ENCODE assay signal across 8 cellular contexts in the genomic region with DNA sequence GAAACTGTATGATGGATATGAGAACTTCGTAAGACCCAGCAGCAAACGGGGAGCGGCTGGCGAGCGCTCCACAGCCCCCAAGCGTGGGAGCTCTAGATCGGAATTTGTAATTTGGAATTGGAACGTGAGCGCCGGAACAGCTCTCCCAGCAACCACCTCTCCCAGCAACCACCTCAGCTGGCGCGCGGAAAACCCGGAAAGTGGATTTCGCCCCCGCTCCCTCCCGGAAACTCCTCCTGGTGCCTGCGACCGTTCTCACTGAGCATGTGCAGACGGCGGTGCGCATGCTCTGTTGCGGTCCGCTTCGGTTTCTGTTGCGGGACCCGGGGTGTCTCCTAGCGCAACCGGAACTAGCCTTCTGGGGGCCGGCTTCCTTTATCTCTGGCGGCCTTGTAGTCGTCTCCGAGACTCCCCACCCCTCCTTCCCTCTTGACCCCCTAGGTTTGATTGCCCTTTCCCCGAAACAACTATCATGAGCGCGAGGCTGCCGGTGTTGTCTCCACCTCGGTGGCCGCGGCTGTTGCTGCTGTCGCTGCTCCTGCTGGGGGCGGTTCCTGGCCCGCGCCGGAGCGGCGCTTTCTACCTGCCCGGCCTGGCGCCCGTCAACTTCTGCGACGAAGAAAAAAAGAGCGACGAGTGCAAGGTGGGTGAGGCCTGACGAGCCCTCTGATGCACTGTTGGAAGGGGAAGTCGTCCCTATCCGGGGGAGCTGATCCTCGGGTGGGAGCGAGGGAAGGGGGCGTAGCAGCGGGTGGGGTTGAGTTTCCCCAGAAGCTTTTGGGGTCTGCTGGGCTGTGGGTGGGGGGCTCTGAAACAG. TPM values are rescaled to one million over a fixed set of nuclear protein-coding genes. Genes with fewer than 3 reads are reported as not detected.
DNase-seq lines count a peak whose midpoint lies in the region; TF ChIP-seq lines count a peak whose summit lies in the region.

A gene with protein sequence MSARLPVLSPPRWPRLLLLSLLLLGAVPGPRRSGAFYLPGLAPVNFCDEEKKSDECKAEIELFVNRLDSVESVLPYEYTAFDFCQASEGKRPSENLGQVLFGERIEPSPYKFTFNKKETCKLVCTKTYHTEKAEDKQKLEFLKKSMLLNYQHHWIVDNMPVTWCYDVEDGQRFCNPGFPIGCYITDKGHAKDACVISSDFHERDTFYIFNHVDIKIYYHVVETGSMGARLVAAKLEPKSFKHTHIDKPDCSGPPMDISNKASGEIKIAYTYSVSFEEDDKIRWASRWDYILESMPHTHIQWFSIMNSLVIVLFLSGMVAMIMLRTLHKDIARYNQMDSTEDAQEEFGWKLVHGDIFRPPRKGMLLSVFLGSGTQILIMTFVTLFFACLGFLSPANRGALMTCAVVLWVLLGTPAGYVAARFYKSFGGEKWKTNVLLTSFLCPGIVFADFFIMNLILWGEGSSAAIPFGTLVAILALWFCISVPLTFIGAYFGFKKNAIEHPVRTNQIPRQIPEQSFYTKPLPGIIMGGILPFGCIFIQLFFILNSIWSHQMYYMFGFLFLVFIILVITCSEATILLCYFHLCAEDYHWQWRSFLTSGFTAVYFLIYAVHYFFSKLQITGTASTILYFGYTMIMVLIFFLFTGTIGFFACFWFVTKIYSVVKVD (plus strand): TSS at position 338 of the 817 bp plus-strand sequence. CDS start 135 bp downstream, at position 473.

- peak within 1 kb of the TSS; percentile 96 for H2AFZ ChIP-seq in SK-N-SH (ENCODE audit: low read depth)

- H3K36me3 Mint-ChIP-seq in HFFc6 (ENCODE audit: low read depth): peaks cover 18% of the 10 kb centered on the region

- peaks cover 52% of the 10 kb centered on the region for H3K79me2 ChIP-seq in SK-N-SH (ENCODE audit: insufficient read depth)

- CTCF ChIA-PET in SK-N-SH (lab: Yijun Ruan, JAX): interaction anchor here (0.9 to 2.3 kb wide), 7 partner anchors 14 to 325 kb away, joined by 3 to 5 read pairs (median 3); no protein-coding TSS in a partner anchor

- H3K36me3 ChIP-seq in SK-N-SH (replicated peaks in 1 of 2; ENCODE audit: control insufficient read depth in 1 of 2, insufficient read depth in 2 of 2, low read length in 1 of 2) (no peaks in the 10 kb centered on the region), suprapubic skin (no peaks in the 10 kb centered on the region)

- TF ChIP-seq EP300 in SK-N-SH (IDR thresholded peaks at IDR 0.05; ENCODE audit: borderline replicate concordance in 1 of 2, low read depth in 1 of 2, low read length in 1 of 2) (0 out of 4 replicates have a peak, but pooled peaks have one; percentile 7 to 23), suprapubic skin (IDR thresholded peaks at IDR 0.05) (no peak)

- peaks cover 15% of the 10 kb centered on the region for H3F3A ChIP-seq in SK-N-SH (replicated peaks; ENCODE audit: insufficient read depth)

- H3K4me3 Mint-ChIP-seq in HFFc6: peak within 1 kb of the TSS; percentile 96

- H3K4me1 ChIP-seq in SK-N-SH (ENCODE audit: control insufficient read depth in 1 of 2, insufficient read depth in 2 of 2, low read depth in 1 of 2, low read length in 1 of 2): peaks cover 5 to 26% of the 10 kb centered on the region in 2 experiments; a peak in 3 of 4 replicates
- peaks cover 61% of the 10 kb centered on the region for H3K4me1 ChIP-seq in suprapubic skin

- peaks cover 78% of the 10 kb centered on the region for H3K4me1 Mint-ChIP-seq in HFFc6 (ENCODE audit: low read depth)

- peak; percentile 81 for DNase-seq in GM04503 (ENCODE audit: low read depth)
- DNase-seq in HFFc6: peak; percentile 98
- peak; percentile 86 for DNase-seq in NCI-H1048 (lab: John Stamatoyannopoulos, UW)
- peak; percentile 95 for DNase-seq in SK-N-SH
- peak; percentile 95 for DNase-seq in activated naive CD4-positive, alpha-beta T cell treated with anti-CD3 and anti-CD28 coated beads, Interleukin-2, amount 50 U/mL, for 16 hours
- DNase-seq in germinal center (ENCODE audit: low spot score): peak; percentile 93
- peak; percentile 40 to 96 (median 92) for DNase-seq in nucleus accumbens (lab: John Stamatoyannopoulos, UW)
- peak; percentile 98 for DNase-seq in suprapubic skin (ENCODE audit: low spot score in 2 of 2)

- H3K27ac ChIP-seq in SK-N-SH (ENCODE audit: low read depth in 2 of 2, low read length in 1 of 2) (peak within 1 kb of the TSS; percentile 84 to 85), suprapubic skin (peak within 1 kb of the TSS; percentile 87)

- WGBS in SK-N-SH (ENCODE audit: low lambda C conversion rate): under 1% methylated on average over 37 of the region's 61 CpGs
- WGBS in suprapubic skin: 1% methylated on average over 38 of the region's 61 CpGs

- H3K4me2 ChIP-seq in SK-N-SH: peak within 1 kb of the TSS; percentile 96

- TF ChIP-seq RAD21 in SK-N-SH (IDR thresholded peaks at IDR 0.05; ENCODE audit: low read length): no peak

- TF ChIP-seq CTCF in HFFc6 (IDR thresholded peaks at IDR 0.05) (no peak), SK-N-SH (IDR thresholded peaks at IDR 0.05) (no peak), suprapubic skin (IDR thresholded peaks at IDR 0.05) (no peak)

- no peaks in the 10 kb centered on the region for H3K9me3 ChIP-seq in SK-N-SH
- H3K9me3 ChIP-seq in suprapubic skin: no peaks in the 10 kb centered on the region

- peaks cover 7% of the 10 kb centered on the region for H3K27me3 Mint-ChIP-seq in HFFc6 (ENCODE audit: insufficient read depth)

- peak within 1 kb of the TSS; percentile 91 for H3K9ac ChIP-seq in SK-N-SH

- peaks cover 3% of the 10 kb centered on the region; the same call in 1 of the 2 replicates for H3K9me3 Mint-ChIP-seq in HFFc6

- no peaks in the 10 kb centered on the region for H3K27me3 ChIP-seq in SK-N-SH (ENCODE audit: insufficient read depth)
- H3K27me3 ChIP-seq in suprapubic skin: no peaks in the 10 kb centered on the region

- POLR2A ChIA-PET in SK-N-SH (lab: Yijun Ruan, JAX): interaction anchor here (0.7 to 1.6 kb wide), 3 partner anchors 35 to 301 kb away, joined by 3 to 4 read pairs (median 3); partner anchors contain the start of gene UBAC2

- H3K9me2 ChIP-seq in SK-N-SH: no peaks in the 10 kb centered on the region

- peak within 1 kb of the TSS; percentile 91 to 98 for H3K4me3 ChIP-seq in SK-N-SH (ENCODE audit: low read depth in 2 of 2, low read length in 1 of 2)
- H3K4me3 ChIP-seq in suprapubic skin: peak within 1 kb of the TSS; percentile 76

- H3K27ac Mint-ChIP-seq in HFFc6: peak within 1 kb of the TSS; percentile 94

- peaks cover 34% of the 10 kb centered on the region for H4K20me1 ChIP-seq in SK-N-SH (ENCODE audit: insufficient read depth)

- peak in 1 of 2 donors; percentile 46 for TF ChIP-seq POLR2A in suprapubic skin (IDR thresholded peaks at IDR 0.05)

TF ChIP-seq in SK-N-SH, 30 proteins besides CTCF, POLR2A, EP300 and RAD21:
- TF ChIP-seq TCF12 (IDR thresholded peaks at IDR 0.05) (0 out of 2 replicates have a peak, but pooled peaks have one; percentile 4), TEAD4 (IDR thresholded peaks at IDR 0.05; ENCODE audit: borderline replicate concordance, insufficient read depth) (0 out of 2 replicates have a peak, but pooled peaks have one; percentile 26), MXI1 (IDR thresholded peaks at IDR 0.05; ENCODE audit: low read depth, low read length) (peak; percentile 92; the same call in 1 of the 2 replicates), YY1 (IDR thresholded peaks at IDR 0.05; ENCODE audit: low read depth) (no peak), USF2 (IDR thresholded peaks at IDR 0.05; ENCODE audit: borderline replicate concordance, low read depth, low read length) (no peak), CHD2 (IDR thresholded peaks at IDR 0.05; ENCODE audit: low read length, partially characterized antibody) (peak; percentile 67), TAF1 (IDR thresholded peaks at IDR 0.05; ENCODE audit: borderline replicate concordance, low read depth, low read length) (peak; percentile 71), FOXM1 (IDR thresholded peaks at IDR 0.05; ENCODE audit: low read depth) (no peak), RFX5 (IDR thresholded peaks at IDR 0.05; ENCODE audit: low read length) (peak; percentile 81), ELF1 (IDR thresholded peaks at IDR 0.05) (peak; percentile 87), JUND (IDR thresholded peaks at IDR 0.05) (peak; percentile 14; the same call in 1 of the 2 replicates), NRF1 (IDR thresholded peaks at IDR 0.05; ENCODE audit: low read depth, low read length) (peak; percentile 95), EZH2phosphoT487 (IDR thresholded peaks at IDR 0.05; ENCODE audit: borderline replicate concordance, low read depth) (no peak), POLR2AphosphoS5 (IDR thresholded peaks at IDR 0.05; ENCODE audit: low read depth, low read length) (peak; percentile 45; the same call in 1 of the 2 replicates), SIN3A (IDR thresholded peaks at IDR 0.05; ENCODE audit: borderline replicate concordance, low read depth, low read length) (0 out of 2 replicates have a peak, but pooled peaks have one; percentile 14), RXRA (IDR thresholded peaks at IDR 0.05; ENCODE audit: borderline replicate concordance, low read depth) (no peak), GABPA (IDR thresholded peaks at IDR 0.05; ENCODE audit: low read depth) (peak; percentile 79)
- TF ChIP-seq, protein P1, sequence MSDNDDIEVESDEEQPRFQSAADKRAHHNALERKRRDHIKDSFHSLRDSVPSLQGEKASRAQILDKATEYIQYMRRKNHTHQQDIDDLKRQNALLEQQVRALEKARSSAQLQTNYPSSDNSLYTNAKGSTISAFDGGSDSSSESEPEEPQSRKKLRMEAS (IDR thresholded peaks at IDR 0.05; ENCODE audit: low read depth): peak; percentile 60

RNA-seq across cellular contexts. Expression of the gene that starts here (rescaled TPM):
- 100 to 1,000 TPM; 101 to 127 (median 122) TPM for total RNA-seq in HFFc6 (2021; fragmentation: NEBNext Ultra II Directional; extraction: Animal tissue kit (Norgen Biotek cat#: 25700))
- 49.8 and 69.8 TPM in 2 replicates for polyA plus RNA-seq in SK-N-SH (2012; rRNA removed)
- polyA plus RNA-seq in SK-N-SH (2012; cell fraction: cytosol; rRNA removed): 72.1 and 72.2 TPM in 2 replicates
- 17.5 and 47.6 TPM in 2 replicates for polyA plus RNA-seq in SK-N-SH (2012; cell fraction: nucleus; rRNA removed)
- total RNA-seq in suprapubic skin: 100 to 1,000 TPM in 1 of 4 donors, 10 to 100 TPM in 3; 64.2 to 108 (median 91.4) TPM

Comparison
In these comparisons a context has a peak if more than half of its experiments do, and no peak if none do; other contexts are left out.
1. Peak in every context shown above with its lines: DNase-seq, H3K4me3 ChIP-seq and H3K27ac ChIP-seq.